8 cellular contexts compared by ENCODE assay signal in genomic region chr1:241627453-241628329, GRCh38. TPM values are rescaled to one million over a fixed set of nuclear protein-coding genes. Genes with fewer than 3 reads are reported as not detected.
DNase-seq lines count a peak whose midpoint lies in the region; ATAC-seq, FAIRE-seq and TF ChIP-seq lines count a peak whose summit lies in the region.

No MANE protein-coding gene starts in this region.

- no peak overlapping the region for H3K27ac ChIP-seq in small intestine (ENCODE audit: low read depth in 1 of 2, low read length in 1 of 2)

- CTCF ChIA-PET in BJ (lab: Yijun Ruan, JAX) = interaction anchor here (0.7 to 2.9 kb wide), 11 partner anchors 10 to 371 kb away, joined by 3 to 24 read pairs (median 4); partner anchors contain the start of gene KMO

- DNase-seq in BJ (ENCODE audit: low read depth) (no peak), NCI-H1436 (lab: John Stamatoyannopoulos, UW) (peak; percentile 25), fibroblast of the aortic adventitia (ENCODE audit: low read depth) (peak; percentile 87), small intestine (peak; percentile 64), H54 (ENCODE audit: insufficient read length, low spot score) (no peak)
- DNase-seq in activated CD4-positive, alpha-beta T cell treated with anti-CD3 and anti-CD28 coated beads, Interleukin-2, amount 50 U/mL, for 4 hours = peak; percentile 23 to 25

- TF ChIP-seq POLR2A in H54 (IDR thresholded peaks at IDR 0.05; ENCODE audit: low read depth, low read length) = no peak

- WGBS in small intestine, 3 donors = 36 to 49% (median 38%) methylated on average over 9 of the region's 9 CpGs

- no peaks in the 10 kb centered on the region for H3K9me3 ChIP-seq in small intestine (ENCODE audit: control insufficient read depth, low read depth)

- FAIRE-seq in small intestine (lab: Jason Lieb, UNC) = no peak
- no peak for FAIRE-seq in H54 (lab: Jason Lieb, UNC)

- POLR2A ChIA-PET in BJ (lab: Charles Lee) = no interaction called here

- H3K27me3 ChIP-seq in BJ (ENCODE audit: control insufficient read depth, insufficient read depth, low read length) = no peaks in the 10 kb centered on the region
- no peaks in the 10 kb centered on the region for H3K27me3 ChIP-seq in small intestine (ENCODE audit: control insufficient read depth in 2 of 2, insufficient read depth in 2 of 2, low read length in 2 of 2)

- H3K36me3 ChIP-seq in BJ (ENCODE audit: control insufficient read depth, insufficient read depth, low read length) (no peaks in the 10 kb centered on the region), small intestine (ENCODE audit: control insufficient read depth in 2 of 2, insufficient read depth in 2 of 2, low read length in 2 of 2) (no peaks in the 10 kb centered on the region)

- peak; percentile 75 for ATAC-seq in HG02642 (IDR thresholded peaks at IDR 0.05; ENCODE audit: poor library complexity, unreplicated experiment)

- TF ChIP-seq CTCF in BJ (IDR thresholded peaks at IDR 0.05; ENCODE audit: insufficient read depth, low read depth, low read length) = peak; percentile 71
- TF ChIP-seq CTCF in GM12875 (IDR thresholded peaks at IDR 0.05; ENCODE audit: borderline replicate concordance, insufficient read depth, low read depth, low read length) = peak; percentile 37; the same call in 1 of the 2 replicates
- TF ChIP-seq CTCF in fibroblast of the aortic adventitia (IDR thresholded peaks at IDR 0.05; ENCODE audit: insufficient read depth, low read length) = peak; percentile 72

- peaks cover 0 to 4% of the 10 kb centered on the region in 2 donors for H3K4me1 ChIP-seq in small intestine (ENCODE audit: control insufficient read depth in 2 of 2, insufficient read depth in 1 of 2, low read depth in 1 of 2, low read length in 1 of 2)

- H3K4me3 ChIP-seq in BJ (ENCODE audit: low read depth, low read length) (no peak overlapping the region), GM12875 (ENCODE audit: low read depth, low read length) (no peak overlapping the region), fibroblast of the aortic adventitia (ENCODE audit: low read depth, low read length) (no peak overlapping the region), small intestine (ENCODE audit: low read depth in 1 of 2, low read length in 2 of 2) (no peak overlapping the region)

RNA-seq across cellular contexts. Expression of gene CHML, which starts 12.5 kb away (rescaled TPM):
- polyA plus RNA-seq in BJ (2011; rRNA removed) (8.4 and 10.1 TPM in 2 replicates), small intestine (1 to 10 TPM; 1.3 to 2.6 (median 1.9) TPM)
- 17.5 and 21.7 TPM in 2 replicates for polyA minus RNA-seq in BJ (2011; rRNA and poly(A)+ RNA removed)
- 2.8 and 10.1 TPM in 2 replicates for total RNA-seq in fibroblast of the aortic adventitia (ENCODE audit: low replicate concordance)

RNA-seq across cellular contexts. Expression of gene OPN3, which starts 12.5 kb away (rescaled TPM):
- polyA plus RNA-seq in BJ (2011; rRNA removed) (14.1 and 21.9 TPM in 2 replicates), small intestine (1 to 10 TPM; 5.0 to 9.2 (median 8.1) TPM)
- 8.2 and 8.9 TPM in 2 replicates for polyA minus RNA-seq in BJ (2011; rRNA and poly(A)+ RNA removed)
- total RNA-seq in fibroblast of the aortic adventitia (ENCODE audit: low replicate concordance) = 2.6 and 12.8 TPM in 2 replicates

RNA-seq across cellular contexts. Expression of gene WDR64, which starts 24.4 kb away (rescaled TPM):
- polyA plus RNA-seq in BJ (2011; rRNA removed) (0.06 TPM in 1 of 2 replicates, not detected in the other), small intestine (not detected)
- not detected in 2 replicates for polyA minus RNA-seq in BJ (2011; rRNA and poly(A)+ RNA removed)
- total RNA-seq in fibroblast of the aortic adventitia (ENCODE audit: low replicate concordance) = not detected in 2 replicates

Comparison
In these comparisons a context has a peak if more than half of its experiments do, and no peak if none do; other contexts are left out.
1. DNase-seq: peak in NCI-H1436 (single experiment), activated CD4-positive, alpha-beta T cell treated with anti-CD3 and anti-CD28 coated beads, Interleukin-2, amount 50 U/mL, for 4 hours (2 of 2), fibroblast of the aortic adventitia (single experiment) and small intestine (single experiment); none in BJ (single experiment) and H54 (single experiment).
2. Peak in every context shown above with its lines, with median percentiles within 50 percentile points of each other: CTCF ChIP-seq.